In the genomic region with DNA sequence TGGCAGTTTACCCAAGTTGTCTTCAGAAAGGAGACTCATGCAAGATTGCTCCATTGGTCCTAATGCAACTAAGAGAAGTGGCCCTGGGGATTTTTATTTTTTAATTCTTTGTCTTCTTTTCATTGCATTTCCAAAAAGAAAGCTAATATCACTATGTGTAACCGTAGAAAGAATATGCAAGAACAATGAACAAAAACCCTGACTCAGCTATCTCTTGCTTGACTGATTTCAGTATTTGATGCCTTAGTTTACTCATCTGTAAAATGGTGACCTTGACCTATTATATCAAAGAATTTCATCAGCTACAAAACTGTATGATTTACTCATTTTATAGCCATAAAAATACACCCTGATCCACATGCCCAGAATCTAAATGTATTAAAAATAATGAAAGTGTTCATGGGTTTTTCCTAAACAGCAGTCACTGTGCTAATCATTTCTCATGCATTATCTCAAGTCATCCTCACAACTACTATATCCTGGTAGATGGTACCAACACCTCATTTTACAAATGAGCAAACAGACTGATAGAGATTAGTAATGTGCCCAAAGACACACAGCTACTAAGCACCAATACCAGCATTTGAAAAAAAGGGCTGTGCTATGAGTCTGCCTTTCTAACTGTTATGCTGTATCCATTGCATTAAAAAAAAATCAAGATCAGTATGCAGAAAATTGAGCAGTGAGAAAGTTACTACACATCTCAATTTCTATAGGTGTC, we compare ENCODE assay signal across 16 cellular contexts.
DNase-seq lines count a peak whose midpoint lies in the region; ATAC-seq, FAIRE-seq and TF ChIP-seq lines count a peak whose summit lies in the region.
"Had no signal": no experiment of that assay in that cellular context is flagged by ENCODE, and none has a peak within 500 bp of the region (broad histone marks: within the 10 kb centered on the region; RNA-seq: fewer than 3 reads in every experiment).

No MANE protein-coding gene starts in this region.

- peaks cover 10% of the 10 kb centered on the region for H3K4me1 Mint-ChIP-seq in activated CD8-positive, alpha-beta memory T cell treated with anti-CD3 and anti-CD28 coated beads, Interleukin-2, amount 10 ng/mL, durations not matched to agents 7 days and 5 days
- H3K4me1 Mint-ChIP-seq in HFFc6 (ENCODE audit: low read depth), result peaks cover 42% of the 10 kb centered on the region
- peaks cover 5% of the 10 kb centered on the region for H3K4me1 Mint-ChIP-seq in stimulated activated effector memory CD8-positive, alpha-beta T cell treated with anti-CD3 and anti-CD28 coated beads, Interleukin-12 subunit alpha, Interleukin-12 subunit beta, amount 100 ng/mL, for 72 hours
- H3K4me1 Mint-ChIP-seq: B cell had no signal

- no peak for DNase-seq in activated CD8-positive, alpha-beta memory T cell treated with anti-CD3 and anti-CD28 coated beads, Interleukin-2, amount 10 ng/mL, durations not matched to agents 7 days and 5 days
- no peak for DNase-seq in activated CD8-positive, alpha-beta memory T cell treated with anti-CD3 and anti-CD28 coated beads, Interleukin-2, amount 50 U/mL, for 4 hours
- no peak for DNase-seq in HepG2 (ENCODE audit: low spot score)
- no peak for DNase-seq in right lobe of liver
- DNase-seq in HFFc6, result no peak
- no peak for DNase-seq in stimulated activated effector memory CD8-positive, alpha-beta T cell treated with anti-CD3 and anti-CD28 coated beads, Interleukin-12 subunit alpha, Interleukin-12 subunit beta, amount 100 ng/mL, for 72 hours (ENCODE audit: low spot score in 2 of 2)
- no peak for DNase-seq in epidermal melanocyte (ENCODE audit: insufficient read length, low spot score)
- DNase-seq: C1 segment of cervical spinal cord; Calu3; CD4-positive, alpha-beta T cell; DMS79; HCEC 1CT had no signal

- intact Hi-C loops in HepG2 (cut with micrococcal nuclease; ENCODE audit: unreplicated experiment), result no loop called here
- intact Hi-C loops in right lobe of liver (cut with DNase I), result no loop called here

- no peaks in the 10 kb centered on the region for H3K27me3 Mint-ChIP-seq in activated CD8-positive, alpha-beta memory T cell treated with anti-CD3 and anti-CD28 coated beads, Interleukin-2, amount 10 ng/mL, durations not matched to agents 7 days and 5 days
- H3K27me3 Mint-ChIP-seq in HFFc6 (ENCODE audit: insufficient read depth), result no peaks in the 10 kb centered on the region
- H3K27me3 Mint-ChIP-seq: CD4-positive, alpha-beta T cell; IgD-negative memory B cell had no signal

- H3K27ac Mint-ChIP-seq in activated CD8-positive, alpha-beta memory T cell treated with anti-CD3 and anti-CD28 coated beads, Interleukin-2, amount 10 ng/mL, durations not matched to agents 7 days and 5 days, result no peak overlapping the region
- H3K27ac Mint-ChIP-seq in HFFc6, result 0 out of 2 replicates have a peak overlapping the region, but pooled peaks have one; percentile 5
- H3K27ac Mint-ChIP-seq in stimulated activated effector memory CD8-positive, alpha-beta T cell treated with anti-CD3 and anti-CD28 coated beads, Interleukin-12 subunit alpha, Interleukin-12 subunit beta, amount 100 ng/mL, for 72 hours, result no peak overlapping the region
- H3K27ac Mint-ChIP-seq: B cell, IgD-negative memory B cell had no signal

- ATAC-seq in activated CD8-positive, alpha-beta memory T cell treated with anti-CD3 and anti-CD28 coated beads, Interleukin-2, amount 10 ng/mL, durations not matched to agents 7 days and 5 days, result peak; percentile 33
- ATAC-seq in HepG2 (no peak), right lobe of liver (no peak), HG02981 (IDR thresholded peaks at IDR 0.05; ENCODE audit: unreplicated experiment) (no peak)
- peak; percentile 74 for ATAC-seq in stimulated activated effector memory CD8-positive, alpha-beta T cell treated with anti-CD3 and anti-CD28 coated beads, Interleukin-12 subunit alpha, Interleukin-12 subunit beta, amount 100 ng/mL, for 72 hours
- ATAC-seq: GM12878 had no signal

- H3K9me3 Mint-ChIP-seq in activated CD8-positive, alpha-beta memory T cell treated with anti-CD3 and anti-CD28 coated beads, Interleukin-2, amount 10 ng/mL, durations not matched to agents 7 days and 5 days (ENCODE audit: low read depth), result no peaks in the 10 kb centered on the region
- H3K9me3 Mint-ChIP-seq in HFFc6, result no peaks in the 10 kb centered on the region
- no peaks in the 10 kb centered on the region for H3K9me3 Mint-ChIP-seq in stimulated activated effector memory CD8-positive, alpha-beta T cell treated with anti-CD3 and anti-CD28 coated beads, Interleukin-12 subunit alpha, Interleukin-12 subunit beta, amount 100 ng/mL, for 72 hours
- H3K9me3 Mint-ChIP-seq: CD4-positive, alpha-beta T cell; IgD-negative memory B cell had no signal

- no peaks in the 10 kb centered on the region for H4K20me1 ChIP-seq in HepG2 (ENCODE audit: insufficient read depth, low read length)

- in situ Hi-C loops in HepG2 (cut with HindIII; ENCODE audit: extremely low pct_ligation_motif_present, low pct_unique_long_range_greater_than_20kb), result no loop called here

- POLR2A ChIA-PET in HepG2 (lab: Yijun Ruan, JAX), result no interaction called here

- CTCF ChIA-PET in activated CD8-positive, alpha-beta memory T cell treated with anti-CD3 and anti-CD28 coated beads, Interleukin-2, amount 10 ng/mL, durations not matched to agents 7 days and 5 days (lab: Charles Lee), result interaction anchor here (1.0 kb wide), 1 partner anchor 12 kb away, joined by 4 read pairs; no protein-coding TSS in a partner anchor
- CTCF ChIA-PET in HepG2 (lab: Yijun Ruan, JAX; ENCODE audit: low intra/inter-chr PET ratio, low total read pairs), result no interaction called here

- H3K36me3 ChIP-seq in HepG2 (replicated peaks in 1 of 2; ENCODE audit: control insufficient read depth in 1 of 2, insufficient read depth in 2 of 2, low read length in 2 of 2), result no peaks in the 10 kb centered on the region
- H3K36me3 ChIP-seq in right lobe of liver, result no peaks in the 10 kb centered on the region

- no peaks in the 10 kb centered on the region for H3K4me1 ChIP-seq in HepG2 (ENCODE audit: insufficient read depth, low read length)
- no peaks in the 10 kb centered on the region for H3K4me1 ChIP-seq in right lobe of liver

- H3K4me3 ChIP-seq in HepG2 (replicated peaks in 1 of 3; ENCODE audit: insufficient read depth in 1 of 3, low read depth in 2 of 3, low read length in 3 of 3) (no peak overlapping the region), right lobe of liver (no peak overlapping the region)
- H3K4me3 ChIP-seq: GM12878 had no signal

- 39% methylated on average over 1 of the region's 1 CpG for WGBS in HepG2 (ENCODE audit: low lambda C conversion rate)
- 76% methylated on average over 1 of the region's 1 CpG for WGBS in right lobe of liver (ENCODE audit: insufficient coverage, low coverage, low lambda C conversion rate, missing lambda C conversion rate)

- no peak for TF ChIP-seq CTCF in HepG2 (CRISPR knock-in tag; IDR thresholded peaks at IDR 0.05)
- TF ChIP-seq CTCF in right lobe of liver (IDR thresholded peaks at IDR 0.05), result no peak
- no peak for TF ChIP-seq CTCF in HFFc6 (IDR thresholded peaks at IDR 0.05)

- FAIRE-seq in HepG2 (lab: Jason Lieb, UNC), result no peak
- FAIRE-seq: GM12878 had no signal

- no peaks in the 10 kb centered on the region for H3K79me2 ChIP-seq in HepG2 (ENCODE audit: insufficient read depth, low read length)

- H3K27ac ChIP-seq in HepG2 (ENCODE audit: extremely low read length, insufficient read depth, low read length) (no peak overlapping the region), right lobe of liver (no peak overlapping the region)

- TF ChIP-seq EP300 in HepG2 (IDR thresholded peaks at IDR 0.05; ENCODE audit: low read depth in 2 of 2, low read length in 2 of 2) (no peak), HepG2 (CRISPR knock-in tag; IDR thresholded peaks at IDR 0.05; ENCODE audit: borderline replicate concordance) (no peak)

- no peak for TF ChIP-seq POLR2A in HepG2 (IDR thresholded peaks at IDR 0.05; ENCODE audit: insufficient read depth in 1 of 2, low read depth in 2 of 2, low read length in 2 of 2)
- no peak for TF ChIP-seq POLR2A in right lobe of liver (IDR thresholded peaks at IDR 0.05)

- no peak overlapping the region for H2AFZ ChIP-seq in HepG2 (ENCODE audit: low read length)

- H3K4me2 ChIP-seq in HepG2 (ENCODE audit: low read depth, low read length), result no peak overlapping the region

- H3K9ac ChIP-seq in HepG2 (ENCODE audit: insufficient read depth, low read depth, low read length), result no peak overlapping the region

- H3K9me3 ChIP-seq in HepG2 (ENCODE audit: low read length) (no peaks in the 10 kb centered on the region), right lobe of liver (no peaks in the 10 kb centered on the region)

- no peaks in the 10 kb centered on the region for H3K27me3 ChIP-seq in HepG2 (ENCODE audit: control insufficient read depth in 1 of 2, insufficient read depth in 2 of 2, low read length in 2 of 2)
- no peaks in the 10 kb centered on the region for H3K27me3 ChIP-seq in right lobe of liver

- BruUV-seq in HepG2 (replicated peaks; lab: Mats Ljungman, UMichigan), result no TSS peak

- H3K4me3 Mint-ChIP-seq in activated CD8-positive, alpha-beta memory T cell treated with anti-CD3 and anti-CD28 coated beads, Interleukin-2, amount 10 ng/mL, durations not matched to agents 7 days and 5 days, result no peak overlapping the region
- no peak overlapping the region for H3K4me3 Mint-ChIP-seq in HFFc6
- no peak overlapping the region for H3K4me3 Mint-ChIP-seq in stimulated activated effector memory CD8-positive, alpha-beta T cell treated with anti-CD3 and anti-CD28 coated beads, Interleukin-12 subunit alpha, Interleukin-12 subunit beta, amount 100 ng/mL, for 72 hours
- H3K4me3 Mint-ChIP-seq: B cell; CD4-positive, alpha-beta T cell; IgD-negative memory B cell had no signal

- TF ChIP-seq RAD21 in HepG2 (CRISPR knock-in tag; IDR thresholded peaks at IDR 0.05), result no peak

- peaks cover 23% of the 10 kb centered on the region for H3K36me3 Mint-ChIP-seq in activated CD8-positive, alpha-beta memory T cell treated with anti-CD3 and anti-CD28 coated beads, Interleukin-2, amount 10 ng/mL, durations not matched to agents 7 days and 5 days
- 0 out of 2 replicates have a peak, but pooled peaks cover 4% of the 10 kb centered on the region for H3K36me3 Mint-ChIP-seq in HFFc6 (ENCODE audit: low read depth)
- H3K36me3 Mint-ChIP-seq in stimulated activated effector memory CD8-positive, alpha-beta T cell treated with anti-CD3 and anti-CD28 coated beads, Interleukin-12 subunit alpha, Interleukin-12 subunit beta, amount 100 ng/mL, for 72 hours, result peaks cover 8% of the 10 kb centered on the region

TF ChIP-seq in HepG2, 621 proteins besides CTCF, POLR2A, EP300 and RAD21 (continues in another document):
- TF ChIP-seq IRX3 (CRISPR knock-in tag; IDR thresholded peaks at IDR 0.05; ENCODE audit: borderline replicate concordance, low read depth), result no peak
- TF ChIP-seq, protein P1, sequence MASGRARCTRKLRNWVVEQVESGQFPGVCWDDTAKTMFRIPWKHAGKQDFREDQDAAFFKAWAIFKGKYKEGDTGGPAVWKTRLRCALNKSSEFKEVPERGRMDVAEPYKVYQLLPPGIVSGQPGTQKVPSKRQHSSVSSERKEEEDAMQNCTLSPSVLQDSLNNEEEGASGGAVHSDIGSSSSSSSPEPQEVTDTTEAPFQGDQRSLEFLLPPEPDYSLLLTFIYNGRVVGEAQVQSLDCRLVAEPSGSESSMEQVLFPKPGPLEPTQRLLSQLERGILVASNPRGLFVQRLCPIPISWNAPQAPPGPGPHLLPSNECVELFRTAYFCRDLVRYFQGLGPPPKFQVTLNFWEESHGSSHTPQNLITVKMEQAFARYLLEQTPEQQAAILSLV (CRISPR knock-in tag; IDR thresholded peaks at IDR 0.05; ENCODE audit: borderline replicate concordance), result no peak
- no peak for TF ChIP-seq ZNF678 (CRISPR knock-in tag; IDR thresholded peaks at IDR 0.05)

Comparison
In these comparisons a context has a peak if more than half of its experiments do, and no peak if none do; other contexts are left out.
1. ATAC-seq: peak in activated CD8-positive, alpha-beta memory T cell treated with anti-CD3 and anti-CD28 coated beads, Interleukin-2, amount 10 ng/mL, durations not matched to agents 7 days and 5 days (single experiment) and stimulated activated effector memory CD8-positive, alpha-beta T cell treated with anti-CD3 and anti-CD28 coated beads, Interleukin-12 subunit alpha, Interleukin-12 subunit beta, amount 100 ng/mL, for 72 hours (single experiment); none in HepG2 (single experiment), right lobe of liver (0 of 4) and HG02981 (single experiment).